8 cellular contexts compared by ENCODE assay signal in the genomic region with DNA sequence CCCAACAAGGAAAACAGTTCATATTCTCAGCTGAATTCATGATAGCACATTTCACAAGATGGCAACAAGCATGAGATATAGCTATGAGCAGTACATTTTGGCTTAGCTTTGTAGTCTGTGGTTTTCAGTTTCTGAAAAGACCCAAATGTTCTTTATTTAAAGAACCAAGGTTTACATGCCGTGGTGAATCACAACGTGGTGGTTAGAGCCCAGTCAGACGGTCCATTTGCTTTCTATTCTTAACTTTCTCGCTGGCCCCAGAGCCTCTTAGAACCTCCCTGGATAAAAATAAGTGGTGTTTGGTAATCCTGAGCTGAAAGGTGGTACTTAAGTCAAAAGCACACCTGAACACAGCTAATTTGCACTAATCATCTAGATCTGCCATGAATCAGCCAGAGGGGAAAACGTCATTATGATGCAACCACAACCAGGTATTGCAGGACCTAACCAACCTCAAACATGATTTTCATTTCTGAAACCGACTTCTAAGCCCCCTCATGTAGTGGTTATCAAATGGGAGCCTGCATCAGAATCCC.
DNase-seq lines count a peak whose midpoint lies in the region; ATAC-seq lines count a peak whose summit lies in the region.

No MANE protein-coding gene starts in this region.

- ATAC-seq in HG03565 (IDR thresholded peaks at IDR 0.05; ENCODE audit: unreplicated experiment) = peak; percentile 59

- peak; percentile 30 for DNase-seq in activated T-cell treated with anti-CD3 and anti-CD28 coated beads for 24 hours (ENCODE audit: low read depth)
- no peak for DNase-seq in activated T-cell treated with anti-CD3 and anti-CD28 coated beads, Interleukin-2, amount 50 U/mL, for 1 hour
- peak; percentile 24 for DNase-seq in activated T-helper 9 cell treated with anti-CD3 and anti-CD28 coated beads, Interleukin-2, amount 50 U/mL, for 16 hours (ENCODE audit: low read depth)
- peak; percentile 33 to 35 for DNase-seq in stimulated activated CD4-positive, alpha-beta T cell treated with anti-CD3 and anti-CD28 coated beads, Interleukin-15, amount 100 ng/mL, for 48 hours (ENCODE audit: low read depth in 2 of 2)
- DNase-seq in NCI-H1092 (lab: John Stamatoyannopoulos, UW) = no peak
- DNase-seq in GOT3 (lab: John Stamatoyannopoulos, UW) = no peak
- DNase-seq in NCI-H446 (lab: John Stamatoyannopoulos, UW) = no peak

Comparison
In these comparisons a context has a peak if more than half of its experiments do, and no peak if none do; other contexts are left out.
1. DNase-seq: peak in activated T-cell treated with anti-CD3 and anti-CD28 coated beads for 24 hours (single experiment), activated T-helper 9 cell treated with anti-CD3 and anti-CD28 coated beads, Interleukin-2, amount 50 U/mL, for 16 hours (single experiment) and stimulated activated CD4-positive, alpha-beta T cell treated with anti-CD3 and anti-CD28 coated beads, Interleukin-15, amount 100 ng/mL, for 48 hours (2 of 2); none in activated T-cell treated with anti-CD3 and anti-CD28 coated beads, Interleukin-2, amount 50 U/mL, for 1 hour (single experiment), NCI-H1092 (single experiment), GOT3 (single experiment) and NCI-H446 (0 of 2).